In genomic region chr3:14803101-14803980, GRCh38 we compare ENCODE assay signal across 1 cellular context.
TF ChIP-seq lines count a peak whose summit lies in the region.

No MANE protein-coding gene starts in this region.

TF ChIP-seq in GM23338, 12 proteins besides CTCF, POLR2A, EP300 and RAD21 (continued from another document):
- TF ChIP-seq ZNF462 (CRISPR knock-in tag; IDR thresholded peaks at IDR 0.05) (no peak), STAT1 (IDR thresholded peaks at IDR 0.05; ENCODE audit: unreplicated experiment) (no peak), REST (IDR thresholded peaks at IDR 0.05; ENCODE audit: unreplicated experiment) (no peak), POLR2AphosphoS5 (IDR thresholded peaks at IDR 0.05; ENCODE audit: low read depth) (no peak)
